1 cellular context compared by ENCODE assay signal in the genomic region with DNA sequence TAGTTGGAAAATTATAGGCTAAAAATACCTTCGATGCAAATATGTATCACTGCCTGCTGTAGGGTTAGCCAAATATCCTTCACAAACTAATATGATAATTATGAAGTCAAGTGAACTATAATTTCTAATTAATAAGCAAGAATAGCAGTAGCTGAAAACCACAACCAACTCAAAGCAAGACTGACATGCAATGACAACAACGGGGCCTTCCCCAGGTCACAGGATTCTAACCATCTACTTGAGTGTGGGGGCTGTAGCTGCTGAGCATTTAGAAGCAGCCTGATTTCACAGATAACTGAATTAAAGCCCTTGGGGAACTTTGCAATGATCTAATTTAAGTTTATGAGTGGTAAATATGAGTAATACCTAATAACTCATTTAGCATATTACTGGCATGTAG.
A peak's percentile ranks its signal among the peaks of the same experiment; 100 is the strongest.
TF ChIP-seq lines count a peak whose summit lies in the region.

No MANE protein-coding gene starts in this region.

TF ChIP-seq in SK-N-SH treated with all-trans-retinoic acid at 6 μM for 48 hours, 23 proteins besides CTCF, POLR2A, EP300 and RAD21 (continued from another document):
- TF ChIP-seq, protein P1, sequence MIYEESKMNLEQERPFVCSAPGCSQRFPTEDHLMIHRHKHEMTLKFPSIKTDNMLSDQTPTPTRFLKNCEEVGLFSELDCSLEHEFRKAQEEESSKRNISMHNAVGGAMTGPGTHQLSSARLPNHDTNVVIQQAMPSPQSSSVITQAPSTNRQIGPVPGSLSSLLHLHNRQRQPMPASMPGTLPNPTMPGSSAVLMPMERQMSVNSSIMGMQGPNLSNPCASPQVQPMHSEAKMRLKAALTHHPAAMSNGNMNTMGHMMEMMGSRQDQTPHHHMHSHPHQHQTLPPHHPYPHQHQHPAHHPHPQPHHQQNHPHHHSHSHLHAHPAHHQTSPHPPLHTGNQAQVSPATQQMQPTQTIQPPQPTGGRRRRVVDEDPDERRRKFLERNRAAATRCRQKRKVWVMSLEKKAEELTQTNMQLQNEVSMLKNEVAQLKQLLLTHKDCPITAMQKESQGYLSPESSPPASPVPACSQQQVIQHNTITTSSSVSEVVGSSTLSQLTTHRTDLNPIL (CRISPR knock-in tag; IDR thresholded peaks at IDR 0.05; ENCODE audit: low read depth), result 0 out of 2 replicates have a peak, but pooled peaks have one; percentile 19
TF ChIP-seq in SK-N-SH treated with all-trans-retinoic acid at 6 μM for 48 hours: peak in this region for 1.
